Comparison of ENCODE assay signal across 8 cellular contexts in the genomic region with DNA sequence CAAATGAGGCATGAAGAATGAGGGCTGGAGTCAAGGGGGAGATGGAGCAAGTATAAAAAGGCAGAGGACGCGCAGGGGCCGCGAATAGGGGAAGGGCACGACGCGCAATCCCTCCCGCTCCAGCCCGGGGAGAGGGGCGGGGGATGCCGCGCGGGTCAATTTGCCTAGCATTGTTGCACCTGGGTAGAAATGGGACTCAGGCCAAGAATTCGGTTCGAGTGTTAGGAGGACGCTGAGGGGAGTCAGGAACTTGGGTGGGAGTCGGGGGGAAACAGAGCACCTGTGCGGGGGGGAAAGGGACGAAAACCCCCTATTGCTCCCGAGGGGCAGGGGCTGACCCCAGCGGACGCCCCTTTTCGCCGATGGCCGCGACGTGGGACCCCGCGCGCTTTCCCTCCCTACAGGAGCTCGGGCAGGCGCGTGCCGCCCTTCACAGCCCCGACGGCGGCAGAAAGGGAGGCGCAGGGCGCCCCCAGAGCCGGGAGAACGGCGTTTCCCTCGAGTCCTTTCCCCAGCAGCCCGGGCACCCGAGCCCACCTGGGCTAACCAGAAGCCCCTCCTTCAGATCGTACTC. TPM values are rescaled to one million over a fixed set of nuclear protein-coding genes. Genes with fewer than 3 reads are reported as not detected.
A peak's percentile ranks its signal among the peaks of the same experiment; 100 is the strongest.
DNase-seq lines count a peak whose midpoint lies in the region; ATAC-seq and TF ChIP-seq lines count a peak whose summit lies in the region.

No MANE protein-coding gene starts in this region.

- TF ChIP-seq CTCF in WI38 (IDR thresholded peaks at IDR 0.05; ENCODE audit: low read depth, low read length) (no peak), testis (IDR thresholded peaks at IDR 0.05) (no peak)

- H3K4me3 ChIP-seq in MG63, result peak overlapping the region; percentile 68
- peak overlapping the region; percentile 61 for H3K4me3 ChIP-seq in WI38 (ENCODE audit: low read depth, low read length)
- peak overlapping the region; percentile 75 to 82 for H3K4me3 ChIP-seq in testis

- H3K27me3 ChIP-seq in MG63 (peaks cover 13% of the 10 kb centered on the region), testis (no peaks in the 10 kb centered on the region)

- H3K36me3 ChIP-seq in MG63 (no peaks in the 10 kb centered on the region), testis (ENCODE audit: low read depth, missing control alignments) (no peaks in the 10 kb centered on the region)

- intact Hi-C loops in testis (cut with DNase I; ENCODE audit: low total_unique reads), result no loop called here

- WGBS in testis, 2 donors, result 0 to 1% methylated on average over 39 to 46 of the region's 46 CpGs

- peaks cover 9 to 11% of the 10 kb centered on the region in 2 donors for H3K27me3 Mint-ChIP-seq in effector memory CD8-positive, alpha-beta T cell

- peaks cover 7% of the 10 kb centered on the region for H3K36me3 Mint-ChIP-seq in effector memory CD8-positive, alpha-beta T cell (ENCODE audit: insufficient read depth)

- DNase-seq in COLO668 (lab: John Stamatoyannopoulos, UW; ENCODE audit: unreplicated experiment) (peak; percentile 78), MG63 (no peak), midbrain (lab: John Stamatoyannopoulos, UW) (peak; percentile 37), testis (peak; percentile 37)
- peak in 1 of 3 experiments; percentile 10 for DNase-seq in effector memory CD8-positive, alpha-beta T cell

- H3K9me3 ChIP-seq in MG63 (peaks cover 1% of the 10 kb centered on the region; the same call in 1 of the 2 replicates), testis (no peaks in the 10 kb centered on the region)

- peak overlapping the region in 1 of 2 donors; percentile 80 for H3K27ac ChIP-seq in testis

- peak overlapping the region; percentile 90 to 93 for H3K4me3 Mint-ChIP-seq in effector memory CD8-positive, alpha-beta T cell

- no peaks in the 10 kb centered on the region for H3K4me1 ChIP-seq in testis

- peaks cover 4 to 20% of the 10 kb centered on the region in 2 donors for H3K4me1 Mint-ChIP-seq in effector memory CD8-positive, alpha-beta T cell (ENCODE audit: low read depth in 2 of 2)

- H3K27ac Mint-ChIP-seq in effector memory CD8-positive, alpha-beta T cell, result peak overlapping the region; percentile 83 to 88

- no peak for TF ChIP-seq POLR2A in testis (IDR thresholded peaks at IDR 0.05)

- peak; percentile 11 for ATAC-seq in GM21529 (IDR thresholded peaks at IDR 0.05; ENCODE audit: unreplicated experiment)
- ATAC-seq in effector memory CD8-positive, alpha-beta T cell (replicated peaks), result peak; percentile 23
- no peak for ATAC-seq in HG03378 (IDR thresholded peaks at IDR 0.05; ENCODE audit: unreplicated experiment)

- no peaks in the 10 kb centered on the region for H3K9me3 Mint-ChIP-seq in effector memory CD8-positive, alpha-beta T cell

RNA-seq across cellular contexts. Expression of gene PAIP2B, which starts 0.4 kb away (rescaled TPM):
- 0.03 TPM in 1 of 2 replicates, not detected in the other for total RNA-seq in MG63 (2014; rRNA removed; shearing (Covaris generic); ENCODE audit: low replicate concordance)
- 1 to 10 TPM; 3.3 to 3.9 TPM for total RNA-seq in testis
- polyA plus RNA-seq in testis (ENCODE audit: insufficient read depth, low read depth, low replicate concordance), result 4.5 TPM
